In genomic region chr17:81710514-81711308, GRCh38 we compare ENCODE assay signal across 1 cellular context.
TF ChIP-seq lines count a peak whose summit lies in the region.

No MANE protein-coding gene starts in this region.

TF ChIP-seq in A549, 52 proteins besides CTCF, POLR2A, EP300 and RAD21 (continued from another document):
- TF ChIP-seq ATOH8 (CRISPR knock-in tag; IDR thresholded peaks at IDR 0.05; ENCODE audit: low read depth): no peak
- TF ChIP-seq HES2 (IDR thresholded peaks at IDR 0.05): no peak
- no peak for TF ChIP-seq KDM1A (IDR thresholded peaks at IDR 0.05; ENCODE audit: low read depth)
- TF ChIP-seq MAZ (IDR thresholded peaks at IDR 0.05; ENCODE audit: borderline replicate concordance, low read depth, low read length): no peak
- TF ChIP-seq ZFP36 (IDR thresholded peaks at IDR 0.05; ENCODE audit: borderline replicate concordance, partially characterized antibody): no peak
